In genomic region chr20:63552481-63553249, GRCh38 we compare ENCODE assay signal across 9 cellular contexts. TPM values are rescaled to one million over a fixed set of nuclear protein-coding genes. Genes with fewer than 3 reads are reported as not detected.
DNase-seq lines count a peak whose midpoint lies in the region; ATAC-seq and FAIRE-seq lines count a peak whose summit lies in the region.
"Had no signal": no experiment of that assay in that cellular context is flagged by ENCODE, and none has a peak within 500 bp of the region (broad histone marks: within the 10 kb centered on the region; RNA-seq: fewer than 3 reads in every experiment).

No MANE protein-coding gene starts in this region.

- no peaks in the 10 kb centered on the region for H3K36me3 Mint-ChIP-seq in natural killer cell treated with Interleukin-12 subunit alpha and Interleukin-12 subunit beta and Interleukin-15 and Interleukin-18, amount 100 ng/mL, for 72 hours

- DNase-seq in GM19239 (ENCODE audit: insufficient read length, low spot score) (no peak), DMS114 treated with DMSO at 0.1 percent for 48 hours (lab: John Stamatoyannopoulos, UW; ENCODE audit: unreplicated experiment) (no peak), SKM-1 (lab: John Stamatoyannopoulos, UW; ENCODE audit: unreplicated experiment) (no peak), G401 (ENCODE audit: low spot score) (no peak), COLO668 (lab: John Stamatoyannopoulos, UW; ENCODE audit: unreplicated experiment) (no peak)
- peak; percentile 41 to 45 for DNase-seq in activated CD4-positive, alpha-beta T cell treated with anti-CD3 and anti-CD28 coated beads, Interleukin-2, amount 50 U/mL, for 4 hours
- DNase-seq in natural killer cell treated with Interleukin-12 subunit alpha and Interleukin-12 subunit beta and Interleukin-15 and Interleukin-18, amount 100 ng/mL, for 72 hours (ENCODE audit: low spot score) = no peak

- H3K27ac Mint-ChIP-seq in natural killer cell treated with Interleukin-12 subunit alpha and Interleukin-12 subunit beta and Interleukin-15 and Interleukin-18, amount 100 ng/mL, for 72 hours = peak overlapping the region; percentile 17 to 51

- peaks cover 6 to 10% of the 10 kb centered on the region in 2 donors for H3K4me1 Mint-ChIP-seq in natural killer cell treated with Interleukin-12 subunit alpha and Interleukin-12 subunit beta and Interleukin-15 and Interleukin-18, amount 100 ng/mL, for 72 hours (ENCODE audit: low read depth in 2 of 2)

- H3K27me3 Mint-ChIP-seq in natural killer cell treated with Interleukin-12 subunit alpha and Interleukin-12 subunit beta and Interleukin-15 and Interleukin-18, amount 100 ng/mL, for 72 hours = peaks cover 0 to 7% of the 10 kb centered on the region in 2 donors

- FAIRE-seq in GM19239 (lab: Jason Lieb, UNC) = peak; percentile 94

- no peaks in the 10 kb centered on the region for H3K9me3 Mint-ChIP-seq in natural killer cell treated with Interleukin-12 subunit alpha and Interleukin-12 subunit beta and Interleukin-15 and Interleukin-18, amount 100 ng/mL, for 72 hours

- ATAC-seq in HG03442 (IDR thresholded peaks at IDR 0.05; ENCODE audit: unreplicated experiment) = peak; percentile 13
- peak in 1 of 2 donors; percentile 54 for ATAC-seq in natural killer cell treated with Interleukin-12 subunit alpha and Interleukin-12 subunit beta and Interleukin-15 and Interleukin-18, amount 100 ng/mL, for 72 hours

- in situ Hi-C loops in G401 (cut with HindIII; ENCODE audit: low sequenced_read_pairs) = no loop called here

- peak overlapping the region; percentile 41 for H3K4me3 Mint-ChIP-seq in natural killer cell treated with Interleukin-12 subunit alpha and Interleukin-12 subunit beta and Interleukin-15 and Interleukin-18, amount 100 ng/mL, for 72 hours

RNA-seq across cellular contexts. Expression of gene FNDC11, which starts 1.3 kb away (rescaled TPM):
- total RNA-seq in natural killer cell treated with Interleukin-12 subunit alpha and Interleukin-12 subunit beta and Interleukin-15 and Interleukin-18, amount 100 ng/mL, for 72 hours = under 1 TPM; 0.31 to 0.39 TPM
- 0.86 and 1.4 TPM in 2 replicates for total RNA-seq in G401 (2014; rRNA removed; shearing (Covaris generic))

RNA-seq across cellular contexts. Expression of gene SRMS, which starts 5.1 kb away (rescaled TPM):
- not detected for total RNA-seq in natural killer cell treated with Interleukin-12 subunit alpha and Interleukin-12 subunit beta and Interleukin-15 and Interleukin-18, amount 100 ng/mL, for 72 hours
- total RNA-seq in G401 (2014; rRNA removed; shearing (Covaris generic)) = not detected in 2 replicates
- total RNA-seq: LHCN-M2 had no signal

RNA-seq across cellular contexts. Expression of gene PTK6, which starts 15.5 kb away (rescaled TPM):
- total RNA-seq in natural killer cell treated with Interleukin-12 subunit alpha and Interleukin-12 subunit beta and Interleukin-15 and Interleukin-18, amount 100 ng/mL, for 72 hours = under 1 TPM in 1 of 2 donors, not detected in 1; 0.19 TPM
- 0.10 TPM in 1 of 2 replicates, not detected in the other for total RNA-seq in G401 (2014; rRNA removed; shearing (Covaris generic))

RNA-seq across cellular contexts. Expression of gene HELZ2, which starts 21.4 kb away (rescaled TPM):
- 10 to 100 TPM; 19.6 to 27.6 TPM for total RNA-seq in natural killer cell treated with Interleukin-12 subunit alpha and Interleukin-12 subunit beta and Interleukin-15 and Interleukin-18, amount 100 ng/mL, for 72 hours
- 10.1 and 14.3 TPM in 2 replicates for total RNA-seq in G401 (2014; rRNA removed; shearing (Covaris generic))

RNA-seq across cellular contexts. Expression of gene PPDPF, which starts 32.1 kb away (rescaled TPM):
- total RNA-seq in natural killer cell treated with Interleukin-12 subunit alpha and Interleukin-12 subunit beta and Interleukin-15 and Interleukin-18, amount 100 ng/mL, for 72 hours = 10 to 100 TPM; 66.4 to 96.9 TPM
- total RNA-seq in G401 (2014; rRNA removed; shearing (Covaris generic)) = 31.9 and 38.0 TPM in 2 replicates

Comparison
In these comparisons a context has a peak if more than half of its experiments do, and no peak if none do; other contexts are left out.
1. DNase-seq: peak in activated CD4-positive, alpha-beta T cell treated with anti-CD3 and anti-CD28 coated beads, Interleukin-2, amount 50 U/mL, for 4 hours (2 of 2); none in GM19239 (single experiment), natural killer cell treated with Interleukin-12 subunit alpha and Interleukin-12 subunit beta and Interleukin-15 and Interleukin-18, amount 100 ng/mL, for 72 hours (single experiment), DMS114 treated with DMSO at 0.1 percent for 48 hours (single experiment), SKM-1 (single experiment), G401 (single experiment) and COLO668 (single experiment).